In genomic region chr6:78589426-78589825, GRCh38 we compare ENCODE assay signal across 19 cellular contexts.
"Had no signal": no experiment of that assay in that cellular context is flagged by ENCODE, and none has a peak within 500 bp of the region (broad histone marks: within the 10 kb centered on the region; RNA-seq: fewer than 3 reads in every experiment).

No MANE protein-coding gene starts in this region.

- H3K4me1 ChIP-seq: heart right ventricle, sigmoid colon, stomach, vagina had no signal

- H3K27ac ChIP-seq: brain microvascular endothelial cell, dorsolateral prefrontal cortex, heart right ventricle, sigmoid colon, stomach, vagina had no signal

- ATAC-seq: activated CD8-positive, alpha-beta T cell treated with anti-CD3 and anti-CD28 coated beads for 36 hours; activated T-cell treated with anti-CD3 and anti-CD28 coated beads, Interleukin-2, amount 50 U/mL, for 4 hours; heart right ventricle; naive thymus-derived CD8-positive, alpha-beta T cell; stimulated activated effector memory CD8-positive, alpha-beta T cell treated with anti-CD3 and anti-CD28 coated beads, Interleukin-12 subunit alpha, Interleukin-12 subunit beta, amount 100 ng/mL, for 72 hours had no signal

- DNase-seq: activated B cell treated with CpG ODN at 0.5 μM for 24 hours; activated CD4-positive, alpha-beta T cell treated with anti-CD3 and anti-CD28 coated beads for 48 hours; activated CD8-positive, alpha-beta T cell treated with anti-CD3 and anti-CD28 coated beads for 36 hours; activated naive CD4-positive, alpha-beta T cell treated with anti-CD3 and anti-CD28 coated beads for 36 hours; activated T-cell treated with anti-CD3 and anti-CD28 coated beads, Interleukin-2, amount 50 U/mL, for 4 hours; aorta; brain microvascular endothelial cell; central memory CD4-positive, alpha-beta T cell; dorsolateral prefrontal cortex; heart right ventricle; immature natural killer cell; naive thymus-derived CD8-positive, alpha-beta T cell; sigmoid colon; stimulated activated CD4-positive, alpha-beta T cell treated with anti-CD3 and anti-CD28 coated beads, Interleukin-4, amount 100 ng/mL, for 24 hours; stomach; trophoblast cell had no signal

- FAIRE-seq: colon had no signal

- H3K9me3 ChIP-seq: heart right ventricle, sigmoid colon, vagina had no signal

- H3K27me3 ChIP-seq: brain microvascular endothelial cell, dorsolateral prefrontal cortex, heart right ventricle, sigmoid colon, stomach, vagina had no signal

- H3K36me3 ChIP-seq: brain microvascular endothelial cell, heart right ventricle, sigmoid colon, stomach, vagina had no signal

- H3K4me3 ChIP-seq: dorsolateral prefrontal cortex, heart right ventricle, sigmoid colon, stomach, vagina had no signal
